ENCODE assay signal across 9 cellular contexts in the genomic region with DNA sequence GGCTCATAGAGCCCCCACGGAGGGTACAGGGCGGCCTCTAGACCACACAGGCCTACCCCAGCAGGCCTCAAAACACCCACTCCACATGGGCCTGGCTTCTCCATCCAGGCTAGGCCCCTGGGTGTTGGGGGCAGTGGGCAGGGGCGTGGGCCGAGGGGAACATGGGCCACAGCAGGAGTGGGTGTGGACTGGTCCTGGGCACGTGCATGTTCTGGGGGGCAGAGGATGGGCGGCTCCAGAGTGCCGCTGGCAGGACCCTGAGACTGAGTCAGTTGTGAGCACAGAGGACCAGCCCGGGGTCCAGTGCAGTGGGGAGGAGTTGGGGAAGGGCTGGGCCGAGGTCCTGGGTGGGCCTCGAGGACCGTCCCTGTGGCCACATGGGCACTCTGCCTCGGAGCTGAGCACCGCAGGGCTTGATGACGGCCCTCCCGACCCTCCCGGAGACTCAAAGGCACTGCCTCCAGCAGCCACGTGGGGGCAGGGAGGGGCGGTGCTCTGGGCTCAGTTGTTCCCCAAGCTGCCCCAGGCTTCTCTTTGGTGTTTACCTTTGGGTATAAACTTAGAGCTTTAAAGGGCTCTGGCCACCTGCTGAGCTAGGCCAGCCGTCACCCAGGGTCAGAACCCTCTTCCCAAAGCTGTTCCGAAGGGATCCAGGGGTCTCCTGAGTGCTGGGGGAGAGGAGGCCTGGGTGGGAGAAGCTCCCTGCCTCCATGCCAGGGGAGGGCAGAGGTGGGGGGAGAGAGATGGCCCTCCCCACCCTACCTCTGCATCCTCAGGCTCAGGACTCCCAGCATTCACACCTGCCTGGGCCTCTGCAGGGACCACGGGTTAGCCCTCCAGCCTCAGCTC.
DNase-seq lines count a peak whose midpoint lies in the region; ATAC-seq and TF ChIP-seq lines count a peak whose summit lies in the region.
"Had no signal": no experiment of that assay in that cellular context is flagged by ENCODE, and none has a peak within 500 bp of the region (broad histone marks: within the 10 kb centered on the region; RNA-seq: fewer than 3 reads in every experiment).

No MANE protein-coding gene starts in this region.

- TF ChIP-seq POLR2A in tibial nerve (IDR thresholded peaks at IDR 0.05): no peak

- peaks cover 0 to 34% (median 17%) of the 10 kb centered on the region in 3 donors for H3K36me3 ChIP-seq in tibial nerve

- no peak overlapping the region for H3K4me3 ChIP-seq in tibial nerve

- peak overlapping the region in 2 of 10 donors; percentile 7 to 67 for H3K4me3 Mint-ChIP-seq in naive thymus-derived CD8-positive, alpha-beta T cell
- H3K4me3 Mint-ChIP-seq: activated naive CD4-positive, alpha-beta T cell treated with anti-CD3 and anti-CD28 coated beads, Interleukin-2, amount 50 U/mL, for 24 hours had no signal

- DNase-seq in NCI-H510A treated with DMSO at 0.1 percent for 48 hours (lab: John Stamatoyannopoulos, UW): peak; percentile 52
- DNase-seq in activated CD8-positive, alpha-beta memory T cell treated with anti-CD3 and anti-CD28 coated beads for 24 hours: peak; percentile 81
- DNase-seq in epidermal melanocyte (ENCODE audit: insufficient read length, low spot score): peak; percentile 74
- DNase-seq in naive thymus-derived CD8-positive, alpha-beta T cell: peak; percentile 34 to 78 (median 53)
- peak in 1 of 2 donors; percentile 57 for DNase-seq in tibial nerve (ENCODE audit: low spot score in 2 of 2)
- DNase-seq in globus pallidus (ENCODE audit: low spot score): no peak

- peaks cover 11 to 67% (median 57%) of the 10 kb centered on the region in 4 donors for H3K4me1 ChIP-seq in tibial nerve

- peak overlapping the region; percentile 8 to 92 (median 84) for H3K27ac Mint-ChIP-seq in naive thymus-derived CD8-positive, alpha-beta T cell
- H3K27ac Mint-ChIP-seq: activated naive CD4-positive, alpha-beta T cell treated with anti-CD3 and anti-CD28 coated beads, Interleukin-2, amount 50 U/mL, for 24 hours had no signal

- TF ChIP-seq CTCF in GM12873 (IDR thresholded peaks at IDR 0.05; ENCODE audit: insufficient read depth, low read depth, low read length, missing control alignments) (peak; percentile 55), tibial nerve (IDR thresholded peaks at IDR 0.05) (peak; percentile 26 to 63 (median 43))

- peak; percentile 48 to 58 for ATAC-seq in naive thymus-derived CD8-positive, alpha-beta T cell
- ATAC-seq in GM21447 (IDR thresholded peaks at IDR 0.05; ENCODE audit: unreplicated experiment): no peak

- H3K4me1 Mint-ChIP-seq in naive thymus-derived CD8-positive, alpha-beta T cell: peaks cover 4 to 41% (median 21%) of the 10 kb centered on the region in 4 donors

- no peaks in the 10 kb centered on the region for H3K9me3 Mint-ChIP-seq in naive thymus-derived CD8-positive, alpha-beta T cell
- H3K9me3 Mint-ChIP-seq: activated naive CD4-positive, alpha-beta T cell treated with anti-CD3 and anti-CD28 coated beads, Interleukin-2, amount 50 U/mL, for 24 hours had no signal

- no peaks in the 10 kb centered on the region for H3K27me3 Mint-ChIP-seq in naive thymus-derived CD8-positive, alpha-beta T cell
- H3K27me3 Mint-ChIP-seq: activated naive CD4-positive, alpha-beta T cell treated with anti-CD3 and anti-CD28 coated beads, Interleukin-2, amount 50 U/mL, for 24 hours had no signal

- POLR2A ChIA-PET in naive thymus-derived CD8-positive, alpha-beta T cell (lab: Charles Lee): interaction anchor here (0.5 to 9.4 kb wide), 9 partner anchors 11 to 121 kb away, joined by 3 to 112 read pairs (median 4); no protein-coding TSS in a partner anchor

- no peak for TF ChIP-seq EP300 in tibial nerve (IDR thresholded peaks at IDR 0.05)

- WGBS in tibial nerve, 2 donors: 24 to 30% methylated on average over 12 to 20 of the region's 21 CpGs

- H3K27ac ChIP-seq in tibial nerve: peak overlapping the region; percentile 67 to 96 (median 90)

- H3K36me3 Mint-ChIP-seq in naive thymus-derived CD8-positive, alpha-beta T cell: peaks cover 6 to 25% (median 17%) of the 10 kb centered on the region in 3 donors

- no peaks in the 10 kb centered on the region for H3K27me3 ChIP-seq in tibial nerve

- no peaks in the 10 kb centered on the region for H3K9me3 ChIP-seq in tibial nerve
